ENCODE assay signal across 30 cellular contexts in genomic region chr14:90775441-90775840, GRCh38.
"Had no signal": no experiment of that assay in that cellular context is flagged by ENCODE, and none has a peak within 500 bp of the region (broad histone marks: within the 10 kb centered on the region; RNA-seq: fewer than 3 reads in every experiment).

No MANE protein-coding gene starts in this region.

- H3K27me3 ChIP-seq: left lung, neural progenitor cell, neutrophil, ovary, suprapubic skin, transverse colon, upper lobe of left lung had no signal

- H3K4me3 ChIP-seq: left lung, lower lobe of right lung, neural progenitor cell, ovary, prostate gland, skin epidermis, suprapubic skin, thoracic aorta, transverse colon, upper lobe of left lung had no signal

- H3K4me1 Mint-ChIP-seq: mesothelial cell of epicardium; naive B cell; natural killer cell; stimulated activated effector memory CD8-positive, alpha-beta T cell treated with anti-CD3 and anti-CD28 coated beads, Interleukin-12 subunit alpha, Interleukin-12 subunit beta, amount 100 ng/mL, for 72 hours had no signal

- H3K36me3 ChIP-seq: neural progenitor cell, ovary, transverse colon had no signal

- H3K9ac ChIP-seq: neural progenitor cell had no signal

- H3K4me1 ChIP-seq: left lung, lower lobe of right lung, neural progenitor cell, prostate gland, suprapubic skin, transverse colon, upper lobe of left lung had no signal

- H3K36me3 Mint-ChIP-seq: naive B cell; natural killer cell; stimulated activated effector memory CD8-positive, alpha-beta T cell treated with anti-CD3 and anti-CD28 coated beads, Interleukin-12 subunit alpha, Interleukin-12 subunit beta, amount 100 ng/mL, for 72 hours had no signal

- H3K27me3 Mint-ChIP-seq: naive B cell; stimulated activated naive CD8-positive, alpha-beta T cell treated with anti-CD3 and anti-CD28 coated beads, Interleukin-15, Interleukin-2, amounts not matched to agents 100 ng/mL and 50 ng/mL, for 24 hours had no signal

- H3K9me3 Mint-ChIP-seq: mesothelial cell of epicardium; naive B cell; natural killer cell; nephron progenitor cell; neural progenitor cell; stimulated activated effector memory CD8-positive, alpha-beta T cell treated with anti-CD3 and anti-CD28 coated beads, Interleukin-12 subunit alpha, Interleukin-12 subunit beta, amount 100 ng/mL, for 72 hours; stimulated activated naive CD8-positive, alpha-beta T cell treated with anti-CD3 and anti-CD28 coated beads, Interleukin-15, Interleukin-2, amounts not matched to agents 100 ng/mL and 50 ng/mL, for 24 hours had no signal

- H3K27ac Mint-ChIP-seq: mesothelial cell of epicardium; naive B cell; natural killer cell; neural progenitor cell; stimulated activated effector memory CD8-positive, alpha-beta T cell treated with anti-CD3 and anti-CD28 coated beads, Interleukin-12 subunit alpha, Interleukin-12 subunit beta, amount 100 ng/mL, for 72 hours; stimulated activated naive CD8-positive, alpha-beta T cell treated with anti-CD3 and anti-CD28 coated beads, Interleukin-15, Interleukin-2, amounts not matched to agents 100 ng/mL and 50 ng/mL, for 24 hours had no signal

- H3K9me3 ChIP-seq: left lung, lower lobe of right lung, neutrophil, ovary, prostate gland, suprapubic skin, thoracic aorta, transverse colon, upper lobe of left lung had no signal

- H3K4me3 Mint-ChIP-seq: mesothelial cell of epicardium; naive B cell; natural killer cell; nephron progenitor cell; neural progenitor cell; stimulated activated effector memory CD8-positive, alpha-beta T cell treated with anti-CD3 and anti-CD28 coated beads, Interleukin-12 subunit alpha, Interleukin-12 subunit beta, amount 100 ng/mL, for 72 hours; stimulated activated naive CD8-positive, alpha-beta T cell treated with anti-CD3 and anti-CD28 coated beads, Interleukin-15, Interleukin-2, amounts not matched to agents 100 ng/mL and 50 ng/mL, for 24 hours had no signal

- H3K27ac ChIP-seq: left lung, lower lobe of right lung, neural progenitor cell, neutrophil, ovary, prostate gland, skin epidermis, suprapubic skin, thoracic aorta, transverse colon, upper lobe of left lung had no signal

- DNase-seq: head of caudate nucleus; hippocampal formation; kidney; left colon; left lung; lower lobe of right lung; mesendoderm; naive B cell; natural killer cell; nephron progenitor cell; occipital lobe; ovary; retina; right cardiac atrium; stimulated activated CD4-positive, alpha-beta T cell treated with anti-CD3 and anti-CD28 coated beads, Interleukin-12 subunit alpha, Interleukin-12 subunit beta, amount 100 ng/mL, for 4 hours; stimulated activated CD4-positive, alpha-beta T cell treated with anti-CD3 and anti-CD28 coated beads, Interleukin-15, amount 100 ng/mL, for 24 hours; stimulated activated CD4-positive, alpha-beta T cell treated with anti-CD3 and anti-CD28 coated beads, Interleukin-2, amount 100 ng/mL, for 24 hours; stimulated activated CD4-positive, alpha-beta T cell treated with anti-CD3 and anti-CD28 coated beads, Interleukin-4, amount 100 ng/mL, for 24 hours; stimulated activated naive CD4-positive, alpha-beta T cell; transverse colon; upper lobe of left lung had no signal
